ENCODE assay signal across 17 cellular contexts in genomic region chr19:1949304-1950101, GRCh38.
"Had no signal": no experiment of that assay in that cellular context is flagged by ENCODE, and none has a peak within 500 bp of the region (broad histone marks: within the 10 kb centered on the region; RNA-seq: fewer than 3 reads in every experiment).

No MANE protein-coding gene starts in this region.

- H3K36me3 Mint-ChIP-seq: activated naive CD4-positive, alpha-beta T cell treated with anti-CD3 and anti-CD28 coated beads, Interleukin-2, amount 50 U/mL, for 24 hours; memory B cell had no signal

- H3K27me3 ChIP-seq: ascending aorta, gastrocnemius medialis, heart right ventricle, transverse colon, vagina had no signal

- ATAC-seq: esophagus mucosa, gastrocnemius medialis, heart right ventricle had no signal

- H3K27ac Mint-ChIP-seq: activated CD4-positive, alpha-beta T cell treated with anti-CD3 and anti-CD28 coated beads, Interleukin-2, amount 10 ng/mL, durations not matched to agents 7 days and 5 days; activated naive CD4-positive, alpha-beta T cell treated with anti-CD3 and anti-CD28 coated beads, Interleukin-2, amount 50 U/mL, for 24 hours; memory B cell had no signal

- H3K4me1 ChIP-seq: ascending aorta, gastrocnemius medialis had no signal

- H3K4me3 ChIP-seq: ascending aorta, gastrocnemius medialis, heart right ventricle, transverse colon, vagina had no signal

- H3K36me3 ChIP-seq: gastrocnemius medialis, transverse colon, vagina had no signal

- H3K27ac ChIP-seq: ascending aorta, gastrocnemius medialis, heart right ventricle, transverse colon, vagina had no signal

- H3K4me3 Mint-ChIP-seq: activated CD4-positive, alpha-beta T cell treated with anti-CD3 and anti-CD28 coated beads, Interleukin-2, amount 10 ng/mL, durations not matched to agents 7 days and 5 days; activated naive CD4-positive, alpha-beta T cell treated with anti-CD3 and anti-CD28 coated beads, Interleukin-2, amount 50 U/mL, for 24 hours; memory B cell had no signal

- DNase-seq: activated CD4-positive, alpha-beta T cell treated with anti-CD3 and anti-CD28 coated beads, Interleukin-2, amount 10 ng/mL, durations not matched to agents 7 days and 5 days; activated CD8-positive, alpha-beta memory T cell treated with anti-CD3 and anti-CD28 coated beads, Interleukin-2, amount 50 U/mL, for 4 hours; activated gamma-delta T cell; activated T-cell treated with anti-CD3 and anti-CD28 coated beads, Interleukin-2, amount 50 U/mL, for 48 hours; cortex of kidney; effector CD4-positive, alpha-beta T cell; gastrocnemius medialis; heart right ventricle; occipital lobe; stimulated activated naive CD4-positive, alpha-beta T cell treated with Interleukin-2 at 50 U/mL for 16 hours; T-helper 9 cell; transverse colon had no signal

- H3K27me3 Mint-ChIP-seq: activated CD4-positive, alpha-beta T cell treated with anti-CD3 and anti-CD28 coated beads, Interleukin-2, amount 10 ng/mL, durations not matched to agents 7 days and 5 days; activated naive CD4-positive, alpha-beta T cell treated with anti-CD3 and anti-CD28 coated beads, Interleukin-2, amount 50 U/mL, for 24 hours; memory B cell had no signal

- H3K9me3 ChIP-seq: ascending aorta, gastrocnemius medialis, heart right ventricle, transverse colon, vagina had no signal

- H3K9me3 Mint-ChIP-seq: activated CD4-positive, alpha-beta T cell treated with anti-CD3 and anti-CD28 coated beads, Interleukin-2, amount 10 ng/mL, durations not matched to agents 7 days and 5 days; activated naive CD4-positive, alpha-beta T cell treated with anti-CD3 and anti-CD28 coated beads, Interleukin-2, amount 50 U/mL, for 24 hours; memory B cell had no signal
